14 cellular contexts compared by ENCODE assay signal in the genomic region with DNA sequence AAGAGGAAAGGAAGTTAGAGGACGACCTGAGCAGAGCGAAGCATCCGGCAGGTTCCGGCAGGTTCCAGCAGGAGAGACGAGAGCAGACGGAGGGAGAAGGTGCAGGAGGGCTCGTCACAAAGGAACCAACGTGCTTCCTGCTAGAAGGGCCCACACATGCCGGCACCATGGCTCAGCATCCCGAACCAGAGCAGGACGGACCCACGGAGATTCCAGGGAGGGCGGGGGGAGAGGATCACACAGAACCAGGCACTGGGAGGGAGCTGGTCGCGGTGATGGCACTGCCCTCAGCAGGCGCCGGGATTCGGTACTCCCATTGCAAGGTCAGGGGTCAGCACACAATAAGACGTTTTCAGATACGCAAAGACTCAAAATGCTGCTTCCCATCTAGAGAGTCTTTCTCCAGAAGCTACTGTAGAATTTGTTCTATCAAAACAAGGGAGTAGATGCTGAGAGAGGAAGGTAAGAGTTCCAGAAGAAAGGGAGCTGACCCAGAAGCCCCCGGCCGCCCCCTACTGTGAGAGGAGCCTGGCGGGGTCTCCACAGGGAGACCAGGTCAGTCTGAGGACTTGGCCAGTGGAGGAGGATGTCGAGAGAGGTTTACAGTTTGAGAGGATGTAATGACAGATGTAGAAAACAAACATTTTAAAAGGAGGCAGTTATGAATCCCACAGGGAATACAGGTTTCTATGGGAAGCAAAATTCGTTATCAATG.
"Had no signal": no experiment of that assay in that cellular context is flagged by ENCODE, and none has a peak within 500 bp of the region (broad histone marks: within the 10 kb centered on the region; RNA-seq: fewer than 3 reads in every experiment).

No MANE protein-coding gene starts in this region.

- H3K27me3 ChIP-seq: colonic mucosa, gastroesophageal sphincter, upper lobe of left lung had no signal

- H3K9me3 ChIP-seq: colonic mucosa, gastroesophageal sphincter, upper lobe of left lung had no signal

- H3K27ac ChIP-seq: colonic mucosa, epithelial cell of prostate, gastroesophageal sphincter, upper lobe of left lung had no signal

- DNase-seq: activated B cell treated with CpG ODN at 0.5 μM for 24 hours; activated gamma-delta T cell; activated T-cell treated with anti-CD3 and anti-CD28 coated beads, Interleukin-2, amount 50 U/mL, for 24 hours; colonic mucosa; effector CD4-positive, alpha-beta T cell; midbrain; naive B cell; stimulated activated CD4-positive, alpha-beta T cell treated with anti-CD3 and anti-CD28 coated beads, Interleukin-12 subunit alpha, Interleukin-12 subunit beta, amount 100 ng/mL, for 4 hours; stimulated activated naive CD4-positive, alpha-beta T cell treated with Interleukin-2 at 50 U/mL for 16 hours; T-helper 2 cell; upper lobe of left lung had no signal

- ATAC-seq: gastroesophageal sphincter, sciatic nerve had no signal

- H3K4me3 ChIP-seq: colonic mucosa, gastroesophageal sphincter, upper lobe of left lung had no signal

- H3K36me3 ChIP-seq: colonic mucosa, upper lobe of left lung had no signal

- H3K4me1 ChIP-seq: colonic mucosa, gastroesophageal sphincter had no signal
